ENCODE assay signal across 8 cellular contexts in genomic region chr2:216031960-216032689, GRCh38. TPM values are rescaled to one million over a fixed set of nuclear protein-coding genes. Genes with fewer than 3 reads are reported as not detected.
DNase-seq lines count a peak whose midpoint lies in the region; ATAC-seq, FAIRE-seq and TF ChIP-seq lines count a peak whose summit lies in the region.

No MANE protein-coding gene starts in this region.

- H3K27me3 Mint-ChIP-seq in osteocyte (ENCODE audit: unreplicated experiment) (no peaks in the 10 kb centered on the region), endodermal cell (ENCODE audit: insufficient read depth) (no peaks in the 10 kb centered on the region)

- FAIRE-seq in frontal cortex (lab: Jason Lieb, UNC), result no peak

- DNase-seq in RPMI7951 (ENCODE audit: low read depth) (peak; percentile 60), osteocyte (ENCODE audit: extremely low spot score, unreplicated experiment) (peak; percentile 51), HuH-7 (ENCODE audit: low spot score) (no peak), frontal cortex (ENCODE audit: low spot score in 2 of 2) (no peak), endodermal cell (no peak), cerebellar nuclear complex (lab: John Stamatoyannopoulos, UW) (no peak)

- H3K36me3 Mint-ChIP-seq in osteocyte (ENCODE audit: unreplicated experiment) (no peaks in the 10 kb centered on the region), endodermal cell (ENCODE audit: low read depth) (peaks cover 6% of the 10 kb centered on the region)

- no peak overlapping the region for H3K4me3 Mint-ChIP-seq in osteocyte (ENCODE audit: unreplicated experiment)
- no peak overlapping the region for H3K4me3 Mint-ChIP-seq in endodermal cell

- TF ChIP-seq CTCF in osteocyte (IDR thresholded peaks at IDR 0.05) (no peak), endodermal cell (conservative IDR thresholded peaks at IDR 0.05) (no peak)

- no peaks in the 10 kb centered on the region for H3K27me3 ChIP-seq in endodermal cell (ENCODE audit: control insufficient read depth, insufficient read depth, low read length, poor library complexity, severe bottlenecking)

- peak overlapping the region; percentile 79 for H3K27ac Mint-ChIP-seq in osteocyte (ENCODE audit: unreplicated experiment)
- no peak overlapping the region for H3K27ac Mint-ChIP-seq in endodermal cell

- H3K27ac ChIP-seq in endodermal cell (ENCODE audit: low read depth, low read length), result no peak overlapping the region

- WGBS in endodermal cell (ENCODE audit: insufficient coverage in 1 of 2, insufficient read length in 1 of 2), 2 experiments, result 88 to 98% methylated on average over 1 of the region's 1 CpG

- H3K36me3 ChIP-seq in endodermal cell (ENCODE audit: control insufficient read depth, insufficient read depth, low read length), result peaks cover under 1% of the 10 kb centered on the region

- H3K9me3 Mint-ChIP-seq in osteocyte (ENCODE audit: unreplicated experiment) (no peaks in the 10 kb centered on the region), endodermal cell (no peaks in the 10 kb centered on the region)

- H3K4me1 ChIP-seq in endodermal cell (ENCODE audit: control insufficient read depth, insufficient read depth, low read length), result no peaks in the 10 kb centered on the region

- no peak overlapping the region for H3K4me3 ChIP-seq in endodermal cell (ENCODE audit: low read length)

- ATAC-seq in GM18858 (IDR thresholded peaks at IDR 0.05; ENCODE audit: unreplicated experiment), result peak; percentile 92
- ATAC-seq in HG02610 (IDR thresholded peaks at IDR 0.05; ENCODE audit: unreplicated experiment), result peak; percentile 78

- peaks cover 25% of the 10 kb centered on the region for H3K4me1 Mint-ChIP-seq in osteocyte (ENCODE audit: unreplicated experiment)
- no peaks in the 10 kb centered on the region for H3K4me1 Mint-ChIP-seq in endodermal cell

- H3K9me3 ChIP-seq in endodermal cell (ENCODE audit: control insufficient read depth, low read length), result no peaks in the 10 kb centered on the region

- H3K9ac ChIP-seq in endodermal cell (ENCODE audit: extremely low read depth, low read length, poor library complexity, severe bottlenecking), result no peak overlapping the region

RNA-seq across cellular contexts. Expression of gene MREG, which starts 18.8 kb away (rescaled TPM):
- 4.6 and 5.7 TPM in 2 replicates for total RNA-seq in RPMI7951 (2014; rRNA removed; shearing (Covaris generic))
- total RNA-seq in osteocyte, result 2.8 and 4.0 TPM in 2 replicates
- 2.4 TPM for total RNA-seq in frontal cortex
- total RNA-seq in endodermal cell, result 10 to 100 TPM; 13.0 to 17.8 TPM
- 7.7 TPM for polyA plus RNA-seq in endodermal cell (2013, experiment 1 of 2)
- polyA plus RNA-seq in endodermal cell (2013, experiment 2 of 2), result 8.6 TPM

RNA-seq across cellular contexts. Expression of gene PECR, which starts 49.5 kb away (rescaled TPM):
- total RNA-seq in RPMI7951 (2014; rRNA removed; shearing (Covaris generic)), result 20.2 and 22.6 TPM in 2 replicates
- 6.6 and 9.0 TPM in 2 replicates for total RNA-seq in osteocyte
- 27.3 TPM for total RNA-seq in frontal cortex
- 10 to 100 TPM; 12.5 to 17.0 TPM for total RNA-seq in endodermal cell
- 11.9 TPM for polyA plus RNA-seq in endodermal cell (2013, experiment 1 of 2)
- 10.2 TPM for polyA plus RNA-seq in endodermal cell (2013, experiment 2 of 2)

RNA-seq across cellular contexts. Expression of gene TMEM169, which starts 49.6 kb away (rescaled TPM):
- 2.2 and 2.9 TPM in 2 replicates for total RNA-seq in RPMI7951 (2014; rRNA removed; shearing (Covaris generic))
- total RNA-seq in osteocyte (1.5 and 2.3 TPM in 2 replicates), frontal cortex (23.2 TPM), endodermal cell (1 to 10 TPM; 1.1 to 3.8 TPM)
- 22.4 TPM for polyA plus RNA-seq in endodermal cell (2013, experiment 1 of 2)
- 22.4 TPM for polyA plus RNA-seq in endodermal cell (2013, experiment 2 of 2)

Comparison
In these comparisons a context has a peak if more than half of its experiments do, and no peak if none do; other contexts are left out.
1. DNase-seq: peak in RPMI7951 (single experiment) and osteocyte (single experiment); none in HuH-7 (single experiment), frontal cortex (0 of 2), endodermal cell (single experiment) and cerebellar nuclear complex (0 of 2).